In the genomic region with DNA sequence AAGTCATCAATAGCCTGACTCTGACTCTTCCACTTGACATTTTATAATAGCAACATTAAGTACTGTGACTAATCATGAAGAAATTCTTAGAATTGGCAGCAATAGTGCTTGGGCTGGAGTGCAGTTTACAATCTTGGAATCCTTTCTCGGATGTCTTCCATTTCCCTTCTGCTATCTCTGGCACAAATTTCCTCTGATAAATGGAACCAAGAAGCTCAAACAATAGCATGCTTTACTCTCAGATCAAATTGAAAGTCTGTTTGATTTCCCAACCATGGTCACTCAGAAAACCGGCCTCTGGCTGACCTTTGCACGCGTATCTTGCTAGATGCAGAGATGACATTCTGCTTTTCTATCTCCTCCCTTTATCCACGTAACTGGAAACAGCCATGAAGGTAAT, we compare ENCODE assay signal across 14 cellular contexts.
DNase-seq lines count a peak whose midpoint lies in the region; ATAC-seq and TF ChIP-seq lines count a peak whose summit lies in the region.
"Had no signal": no experiment of that assay in that cellular context is flagged by ENCODE, and none has a peak within 500 bp of the region (broad histone marks: within the 10 kb centered on the region; RNA-seq: fewer than 3 reads in every experiment).

No MANE protein-coding gene starts in this region.

- intact Hi-C loops in IMR-90 (cut with micrococcal nuclease) (no loop called here), right lobe of liver (cut with DNase I) (no loop called here)

- no peaks in the 10 kb centered on the region for H4K20me1 ChIP-seq in IMR-90 (ENCODE audit: insufficient read depth, low read length)

- no peak overlapping the region for H2AK9ac ChIP-seq in IMR-90 (replicated peaks; ENCODE audit: low read depth, low read length, poor library complexity)

- H3K14ac ChIP-seq in IMR-90 (replicated peaks; ENCODE audit: low read depth, low read length): no peak overlapping the region

- H2AFZ ChIP-seq in IMR-90 (replicated peaks; ENCODE audit: low read length, poor library complexity): no peak overlapping the region

- CTCF ChIA-PET in IMR-90 (lab: Yijun Ruan, JAX): interaction anchor here (0.6 to 1.1 kb wide), 2 partner anchors 65 to 177 kb away, joined by 3 read pairs; no protein-coding TSS in a partner anchor

- DNase-seq in AG08396 (ENCODE audit: low spot score) (peak; percentile 58), IMR-90 (peak; percentile 83), dermis blood vessel endothelial cell (peak; percentile 43), right lobe of liver (no peak), DMS53 treated with DMSO at 0.1 percent for 48 hours (lab: John Stamatoyannopoulos, UW; ENCODE audit: unreplicated experiment) (no peak), T-helper 1 cell (no peak)
- DNase-seq: H7, NCI-H345, posterior cingulate gyrus, RPMI8226 had no signal

- no peak overlapping the region for H4K8ac ChIP-seq in IMR-90 (ENCODE audit: low read depth in 2 of 2, low read length in 2 of 2)

- H3K79me1 ChIP-seq in IMR-90 (ENCODE audit: low read depth in 1 of 2, low read length in 2 of 2): no peaks in the 10 kb centered on the region

- ATAC-seq in IMR-90 (ENCODE audit: low read depth) (peak; percentile 81), right lobe of liver (peak; percentile 28 to 64 (median 42)), HG03469 (IDR thresholded peaks at IDR 0.05; ENCODE audit: unreplicated experiment) (no peak), HG02642 (IDR thresholded peaks at IDR 0.05; ENCODE audit: poor library complexity, unreplicated experiment) (no peak)

- TF ChIP-seq RAD21 in IMR-90 (IDR thresholded peaks at IDR 0.05; ENCODE audit: low read length): no peak

- H4K91ac ChIP-seq in IMR-90 (ENCODE audit: insufficient read depth, low read depth, low read length): peak overlapping the region; percentile 1; the same call in 1 of the 2 replicates

- dilution Hi-C loops in IMR-90 (cut with HindIII; ENCODE audit: low sequenced_read_pairs, unreplicated experiment): no loop called here

- no peaks in the 10 kb centered on the region for H3K9me3 ChIP-seq in IMR-90 (ENCODE audit: control insufficient read depth, insufficient read depth, low read length)
- H3K9me3 ChIP-seq in right lobe of liver: no peaks in the 10 kb centered on the region
- H3K9me3 ChIP-seq: ascending aorta, thoracic aorta had no signal

- H2BK15ac ChIP-seq in IMR-90 (ENCODE audit: low read depth, low read length): no peak overlapping the region

- H3K4me2 ChIP-seq in IMR-90 (ENCODE audit: low read depth, low read length): peak overlapping the region; percentile 89

- H2AK5ac ChIP-seq in IMR-90 (ENCODE audit: low read depth, low read length): no peak overlapping the region

- BruUV-seq in IMR-90 (replicated peaks; lab: Mats Ljungman, UMichigan): no TSS peak

- peak overlapping the region; percentile 23; the same call in 1 of the 2 replicates for H3K18ac ChIP-seq in IMR-90 (ENCODE audit: low read depth, low read length)

- H4K5ac ChIP-seq in IMR-90 (ENCODE audit: low read depth, low read length): no peak overlapping the region

- 0 out of 2 replicates have a peak overlapping the region, but pooled peaks have one; percentile 14 for H2BK120ac ChIP-seq in IMR-90 (ENCODE audit: low read depth, low read length)

- H3K27ac ChIP-seq in IMR-90 (ENCODE audit: insufficient read depth, low read length) (peak overlapping the region; percentile 75; the same call in 1 of the 2 replicates), right lobe of liver (no peak overlapping the region)
- H3K27ac ChIP-seq: ascending aorta had no signal

- peak overlapping the region; percentile 69 for H2BK5ac ChIP-seq in IMR-90 (ENCODE audit: low read depth, low read length, poor library complexity, severe bottlenecking)

- POLR2A ChIA-PET in IMR-90 (lab: Charles Lee; ENCODE audit: unreplicated experiment): no interaction called here

- TF ChIP-seq CTCF in IMR-90 (conservative IDR thresholded peaks at IDR 0.05; ENCODE audit: low read depth, low read length): no peak
- TF ChIP-seq CTCF in right lobe of liver (IDR thresholded peaks at IDR 0.05): no peak

- H3K4me1 ChIP-seq in IMR-90 (ENCODE audit: control insufficient read depth, insufficient read depth, low read length) (no peaks in the 10 kb centered on the region), right lobe of liver (no peaks in the 10 kb centered on the region)
- H3K4me1 ChIP-seq: ascending aorta had no signal

- in situ Hi-C loops in IMR-90 (cut with MboI; ENCODE audit: low sequenced_read_pairs): no loop called here

- WGBS in IMR-90 (ENCODE audit: extremely low coverage in 2 of 2, insufficient read length in 1 of 2), 2 experiments: no CpG with 5 or more reads among the region's 5 CpGs
- 23% methylated on average over 5 of the region's 5 CpGs for WGBS in right lobe of liver (ENCODE audit: insufficient coverage, low coverage, low lambda C conversion rate, missing lambda C conversion rate)

- no peaks in the 10 kb centered on the region for H3K27me3 ChIP-seq in IMR-90 (ENCODE audit: control insufficient read depth, insufficient read depth, low read length)
- H3K27me3 ChIP-seq in right lobe of liver: no peaks in the 10 kb centered on the region
- H3K27me3 ChIP-seq: ascending aorta had no signal

- TF ChIP-seq POLR2A in IMR-90 (IDR thresholded peaks at IDR 0.05; ENCODE audit: low read depth, low read length) (no peak), right lobe of liver (IDR thresholded peaks at IDR 0.05) (no peak)

- H3K9ac ChIP-seq in IMR-90 (ENCODE audit: low read depth, low read length): no peak overlapping the region

- H3K23ac ChIP-seq in IMR-90 (ENCODE audit: low read depth, low read length): no peak overlapping the region

- peak overlapping the region; percentile 59; the same call in 1 of the 2 replicates for H3K4ac ChIP-seq in IMR-90 (ENCODE audit: low read depth, low read length)

- H3K36me3 ChIP-seq in IMR-90 (ENCODE audit: control insufficient read depth, insufficient read depth, low read length) (no peaks in the 10 kb centered on the region), right lobe of liver (no peaks in the 10 kb centered on the region)
- H3K36me3 ChIP-seq: ascending aorta, thoracic aorta had no signal

- H3K9me1 ChIP-seq in IMR-90 (ENCODE audit: insufficient read depth, low read length): no peaks in the 10 kb centered on the region

- H3K4me3 ChIP-seq in IMR-90 (ENCODE audit: insufficient read depth, low read depth, low read length) (no peak overlapping the region), right lobe of liver (no peak overlapping the region)
- H3K4me3 ChIP-seq: ascending aorta, thoracic aorta had no signal

- H2BK20ac ChIP-seq in IMR-90 (ENCODE audit: low read depth, low read length): no peak overlapping the region

- H3K56ac ChIP-seq in IMR-90 (ENCODE audit: extremely low read depth, insufficient read depth, low read length): peak overlapping the region; percentile 26; the same call in 1 of the 2 replicates

TF ChIP-seq in IMR-90, 13 proteins besides CTCF, POLR2A, EP300 and RAD21:
- TF ChIP-seq MAFK (IDR thresholded peaks at IDR 0.05; ENCODE audit: low read depth, low read length): no peak
- no peak for TF ChIP-seq RFX5 (IDR thresholded peaks at IDR 0.05; ENCODE audit: low read depth, low read length)
- TF ChIP-seq FOS (IDR thresholded peaks at IDR 0.05; ENCODE audit: low read depth, low read length): peak; percentile 35; the same call in 1 of the 2 replicates
- TF ChIP-seq MXI1 (IDR thresholded peaks at IDR 0.05; ENCODE audit: borderline replicate concordance, low read depth, low read length): no peak
- TF ChIP-seq NFE2L2 (IDR thresholded peaks at IDR 0.05; ENCODE audit: low read depth, low read length): no peak

Comparison
In these comparisons a context has a peak if more than half of its experiments do, and no peak if none do; other contexts are left out.
1. DNase-seq: peak in AG08396 (single experiment), IMR-90 (single experiment) and dermis blood vessel endothelial cell (single experiment); none in right lobe of liver (0 of 3), DMS53 treated with DMSO at 0.1 percent for 48 hours (single experiment) and T-helper 1 cell (0 of 5).
2. ATAC-seq: peak in IMR-90 (single experiment) and right lobe of liver (4 of 4); none in HG03469 (single experiment) and HG02642 (single experiment).